In genomic region chr5:62326702-62327101, GRCh38 we compare ENCODE assay signal across 14 cellular contexts. TPM values are rescaled to one million over a fixed set of nuclear protein-coding genes. Genes with fewer than 3 reads are reported as not detected.
A peak's percentile ranks its signal among the peaks of the same experiment; 100 is the strongest.
DNase-seq lines count a peak whose midpoint lies in the region; ATAC-seq and TF ChIP-seq lines count a peak whose summit lies in the region.
"Had no signal": no experiment of that assay in that cellular context is flagged by ENCODE, and none has a peak within 500 bp of the region (broad histone marks: within the 10 kb centered on the region; RNA-seq: fewer than 3 reads in every experiment).

No MANE protein-coding gene starts in this region.

- no peak for ATAC-seq in stimulated activated memory B cell treated with anti-CD40 and anti-IgM and Interleukin-4, amounts not matched to agents 10 μg/mL and 1 μg/mL and 100 μg/mL, for 72 hours
- ATAC-seq: lower lobe of right lung had no signal

- peaks cover 76% of the 10 kb centered on the region for H3K36me3 Mint-ChIP-seq in activated T-cell treated with anti-CD3 and anti-CD28 coated beads, Interleukin-2, amount 50 U/mL, for 24 hours (ENCODE audit: low read depth)
- H3K36me3 Mint-ChIP-seq in neural progenitor cell = peaks cover 24% of the 10 kb centered on the region
- H3K36me3 Mint-ChIP-seq in stimulated activated memory B cell treated with anti-CD40 and anti-IgM and Interleukin-4, amounts not matched to agents 10 μg/mL and 1 μg/mL and 100 μg/mL, for 72 hours = peaks cover 17% of the 10 kb centered on the region

- H2AFZ ChIP-seq in OCI-LY1 (ENCODE audit: low read length) = no peak overlapping the region
- H2AFZ ChIP-seq in neural progenitor cell (replicated peaks) = no peak overlapping the region

- H3K9ac ChIP-seq in OCI-LY1 (ENCODE audit: low read length) = no peak overlapping the region
- no peak overlapping the region for H3K9ac ChIP-seq in neural progenitor cell

- H3K4me2 ChIP-seq in OCI-LY1 (ENCODE audit: low read length) (no peak overlapping the region), neural progenitor cell (no peak overlapping the region)

- H3F3A ChIP-seq in OCI-LY1 (ENCODE audit: insufficient read depth, low read length) = no peaks in the 10 kb centered on the region; the same call in 1 of the 2 replicates
- H3F3A ChIP-seq in neural progenitor cell (ENCODE audit: low read depth) = no peaks in the 10 kb centered on the region

- no peaks in the 10 kb centered on the region for H4K20me1 ChIP-seq in OCI-LY1 (ENCODE audit: insufficient read depth, low read length)
- H4K20me1 ChIP-seq in neural progenitor cell (ENCODE audit: low read depth) = peaks cover 88% of the 10 kb centered on the region

- H3K36me3 ChIP-seq in OCI-LY1 (ENCODE audit: insufficient read depth, low read length) (peaks cover 10% of the 10 kb centered on the region), neural progenitor cell (no peaks in the 10 kb centered on the region)
- H3K36me3 ChIP-seq in effector memory CD4-positive, alpha-beta T cell (ENCODE audit: control insufficient read depth, insufficient read depth, low read length) = peaks cover 6% of the 10 kb centered on the region

- H3K9me2 ChIP-seq in OCI-LY1 (ENCODE audit: low read depth, low read length) = no peaks in the 10 kb centered on the region

- no peak for DNase-seq in activated T-cell treated with anti-CD3 and anti-CD28 coated beads, Interleukin-2, amount 50 U/mL, for 24 hours
- no peak for DNase-seq in activated T-cell treated with anti-CD3 and anti-CD28 coated beads, Interleukin-2, amount 50 U/mL, for 48 hours
- DNase-seq in neural progenitor cell (ENCODE audit: low spot score) (no peak), HT-29 (ENCODE audit: low spot score) (no peak)
- no peak for DNase-seq in effector memory CD4-positive, alpha-beta T cell
- DNase-seq: activated CD4-positive, alpha-beta T cell treated with anti-CD3 and anti-CD28 coated beads, Interleukin-2, amount 50 U/mL, for 4 hours; activated gamma-delta T cell; COR-L47; lower lobe of right lung; NCI-H187; NCI-H524 had no signal

- H3K27ac Mint-ChIP-seq in activated T-cell treated with anti-CD3 and anti-CD28 coated beads, Interleukin-2, amount 50 U/mL, for 24 hours = peak overlapping the region; percentile 5
- no peak overlapping the region for H3K27ac Mint-ChIP-seq in neural progenitor cell
- no peak overlapping the region for H3K27ac Mint-ChIP-seq in stimulated activated memory B cell treated with anti-CD40 and anti-IgM and Interleukin-4, amounts not matched to agents 10 μg/mL and 1 μg/mL and 100 μg/mL, for 72 hours

- no peaks in the 10 kb centered on the region for H3K9me3 ChIP-seq in OCI-LY1 (ENCODE audit: low read length)
- no peaks in the 10 kb centered on the region for H3K9me3 ChIP-seq in neural progenitor cell (ENCODE audit: low read depth)
- H3K9me3 ChIP-seq in effector memory CD4-positive, alpha-beta T cell (ENCODE audit: control insufficient read depth, low read length) = no peaks in the 10 kb centered on the region
- H3K9me3 ChIP-seq: lower lobe of right lung had no signal

- no peaks in the 10 kb centered on the region for H3K9me3 Mint-ChIP-seq in activated T-cell treated with anti-CD3 and anti-CD28 coated beads, Interleukin-2, amount 50 U/mL, for 24 hours
- peaks cover 3% of the 10 kb centered on the region for H3K9me3 Mint-ChIP-seq in neural progenitor cell
- H3K9me3 Mint-ChIP-seq in stimulated activated memory B cell treated with anti-CD40 and anti-IgM and Interleukin-4, amounts not matched to agents 10 μg/mL and 1 μg/mL and 100 μg/mL, for 72 hours = no peaks in the 10 kb centered on the region

- TF ChIP-seq CTCF in OCI-LY1 (IDR thresholded peaks at IDR 0.05; ENCODE audit: low read length) = no peak
- TF ChIP-seq CTCF in neural progenitor cell (IDR thresholded peaks at IDR 0.05) = no peak

- peaks cover 79% of the 10 kb centered on the region for H3K79me2 ChIP-seq in OCI-LY1 (ENCODE audit: insufficient read depth, low read length)
- H3K79me2 ChIP-seq in neural progenitor cell (ENCODE audit: low read depth) = peaks cover 100% of the 10 kb centered on the region

- H3K27me3 Mint-ChIP-seq in activated T-cell treated with anti-CD3 and anti-CD28 coated beads, Interleukin-2, amount 50 U/mL, for 24 hours = no peaks in the 10 kb centered on the region
- H3K27me3 Mint-ChIP-seq in neural progenitor cell (ENCODE audit: insufficient read depth, low read depth) = peaks cover 2% of the 10 kb centered on the region
- no peaks in the 10 kb centered on the region for H3K27me3 Mint-ChIP-seq in stimulated activated memory B cell treated with anti-CD40 and anti-IgM and Interleukin-4, amounts not matched to agents 10 μg/mL and 1 μg/mL and 100 μg/mL, for 72 hours

- no peak overlapping the region for H3K4me3 Mint-ChIP-seq in activated T-cell treated with anti-CD3 and anti-CD28 coated beads, Interleukin-2, amount 50 U/mL, for 24 hours
- no peak overlapping the region for H3K4me3 Mint-ChIP-seq in neural progenitor cell
- no peak overlapping the region for H3K4me3 Mint-ChIP-seq in stimulated activated memory B cell treated with anti-CD40 and anti-IgM and Interleukin-4, amounts not matched to agents 10 μg/mL and 1 μg/mL and 100 μg/mL, for 72 hours

- H3K4me1 ChIP-seq in OCI-LY1 (ENCODE audit: insufficient read depth, low read length, severe bottlenecking) (peaks cover 77% of the 10 kb centered on the region), neural progenitor cell (peaks cover 5% of the 10 kb centered on the region)
- peaks cover 4% of the 10 kb centered on the region for H3K4me1 ChIP-seq in effector memory CD4-positive, alpha-beta T cell (ENCODE audit: control insufficient read depth, insufficient read depth, low read length, poor library complexity, severe bottlenecking)
- H3K4me1 ChIP-seq: lower lobe of right lung had no signal

- H3K4me3 ChIP-seq in OCI-LY1 (ENCODE audit: low read depth, low read length, poor library complexity, severe bottlenecking) (no peak overlapping the region), neural progenitor cell (no peak overlapping the region)
- H3K4me3 ChIP-seq in effector memory CD4-positive, alpha-beta T cell (ENCODE audit: insufficient read depth, low read depth, low read length, poor library complexity, severe bottlenecking) = no peak overlapping the region
- H3K4me3 ChIP-seq: lower lobe of right lung had no signal

- H3K27me3 ChIP-seq in OCI-LY1 (ENCODE audit: insufficient read depth, low read length) (no peaks in the 10 kb centered on the region), neural progenitor cell (no peaks in the 10 kb centered on the region)
- no peaks in the 10 kb centered on the region for H3K27me3 ChIP-seq in effector memory CD4-positive, alpha-beta T cell (replicated peaks; ENCODE audit: control insufficient read depth, insufficient read depth, low read length, poor library complexity, severe bottlenecking)

- peaks cover 78% of the 10 kb centered on the region for H3K4me1 Mint-ChIP-seq in activated T-cell treated with anti-CD3 and anti-CD28 coated beads, Interleukin-2, amount 50 U/mL, for 24 hours (ENCODE audit: low read depth)
- H3K4me1 Mint-ChIP-seq in neural progenitor cell = no peaks in the 10 kb centered on the region
- peaks cover 67% of the 10 kb centered on the region for H3K4me1 Mint-ChIP-seq in stimulated activated memory B cell treated with anti-CD40 and anti-IgM and Interleukin-4, amounts not matched to agents 10 μg/mL and 1 μg/mL and 100 μg/mL, for 72 hours

- peak overlapping the region; percentile 61 for H3K27ac ChIP-seq in OCI-LY1 (ENCODE audit: low read depth, low read length, poor library complexity, severe bottlenecking)
- peak overlapping the region; percentile 49 for H3K27ac ChIP-seq in cingulate gyrus (ENCODE audit: low read depth, low read length)
- peak overlapping the region; percentile 57 for H3K27ac ChIP-seq in neural progenitor cell
- no peak overlapping the region for H3K27ac ChIP-seq in effector memory CD4-positive, alpha-beta T cell (ENCODE audit: insufficient read depth, low read length, poor library complexity, severe bottlenecking)
- H3K27ac ChIP-seq: lower lobe of right lung had no signal

RNA-seq across cellular contexts. Expression of gene KIF2A, which starts 20.7 kb away (rescaled TPM):
- 78.8 and 114 TPM in 2 replicates for total RNA-seq in neural progenitor cell (ENCODE audit: low replicate concordance)
- 14.9 and 15.4 TPM in 2 replicates for total RNA-seq in HT-29 (2014; rRNA removed; shearing (Covaris generic))
